17 cellular contexts compared by ENCODE assay signal in genomic region chr16:30889721-30890120, GRCh38.
"Had no signal": no experiment of that assay in that cellular context is flagged by ENCODE, and none has a peak within 500 bp of the region (broad histone marks: within the 10 kb centered on the region; RNA-seq: fewer than 3 reads in every experiment).

No MANE protein-coding gene starts in this region.

- H3K9me3 ChIP-seq: lower lobe of right lung, stomach, thoracic aorta, uterus had no signal

- H3K36me3 ChIP-seq: uterus had no signal

- DNase-seq: activated B cell treated with CpG ODN at 0.5 μM for 24 hours; activated CD4-positive, alpha-beta T cell treated with anti-CD3 and anti-CD28 coated beads, Interleukin-2, amount 10 ng/mL, durations not matched to agents 7 days and 5 days; activated effector memory CD4-positive, alpha-beta T cell treated with Interleukin-2 at 50 U/mL for 16 hours; activated naive CD8-positive, alpha-beta T cell treated with anti-CD3 and anti-CD28 coated beads, Interleukin-2, amount 10 ng/mL, durations not matched to agents 7 days and 5 days; activated T-cell treated with anti-CD3 and anti-CD28 coated beads for 4 hours; caudate nucleus; effector memory CD4-positive, alpha-beta T cell; lower lobe of right lung; naive B cell; nucleus accumbens; stimulated activated CD4-positive, alpha-beta T cell treated with anti-CD3 and anti-CD28 coated beads, Interleukin-4, amount 100 ng/mL, for 24 hours; stomach; T-helper 2 cell; uterus had no signal

- H3K27ac ChIP-seq: coronary artery, hepatocyte, lower lobe of right lung, stomach, thoracic aorta, uterus had no signal

- H3K27me3 ChIP-seq: hepatocyte, stomach, uterus had no signal

- H3K4me3 ChIP-seq: coronary artery, hepatocyte, lower lobe of right lung, stomach, thoracic aorta, uterus had no signal
